Comparison of ENCODE assay signal across 22 cellular contexts in genomic region chr13:34369925-34370324, GRCh38.
"Had no signal": no experiment of that assay in that cellular context is flagged by ENCODE, and none has a peak within 500 bp of the region (broad histone marks: within the 10 kb centered on the region; RNA-seq: fewer than 3 reads in every experiment).

No MANE protein-coding gene starts in this region.

- ATAC-seq: effector memory CD8-positive, alpha-beta T cell; gastroesophageal sphincter; left colon; left ventricle myocardium superior; pancreas; psoas muscle; right lobe of liver; stimulated activated effector memory CD8-positive, alpha-beta T cell treated with anti-CD3 and anti-CD28 coated beads, Interleukin-12 subunit alpha, Interleukin-12 subunit beta, amount 100 ng/mL, for 72 hours; stimulated activated naive CD8-positive, alpha-beta T cell treated with anti-CD3 and anti-CD28 coated beads, Interleukin-15, Interleukin-2, amounts not matched to agents 100 U/mL and 50 U/mL, for 24 hours had no signal

- H3K27ac ChIP-seq: epithelial cell of prostate, esophagus squamous epithelium, gastroesophageal sphincter, pancreas, psoas muscle, right lobe of liver, tibial artery, upper lobe of left lung, uterus had no signal

- H3K27me3 ChIP-seq: esophagus squamous epithelium, gastroesophageal sphincter, pancreas, right lobe of liver, tibial artery, upper lobe of left lung, uterus had no signal

- H3K9me3 ChIP-seq: esophagus squamous epithelium, gastroesophageal sphincter, pancreas, psoas muscle, right lobe of liver, uterus had no signal

- H3K4me3 ChIP-seq: esophagus squamous epithelium, gastroesophageal sphincter, lung, pancreas, psoas muscle, right lobe of liver, tibial artery, upper lobe of left lung, uterus had no signal

- H3K36me3 ChIP-seq: esophagus squamous epithelium, gastroesophageal sphincter, pancreas, right lobe of liver, tibial artery, upper lobe of left lung, uterus had no signal

- H3K4me1 ChIP-seq: esophagus squamous epithelium, gastroesophageal sphincter, pancreas, psoas muscle, right lobe of liver, tibial artery, upper lobe of left lung, uterus had no signal

- DNase-seq: effector memory CD8-positive, alpha-beta T cell; esophagus squamous epithelium; glutamatergic neuron; left colon; left ventricle myocardium superior; mesendoderm; naive B cell; occipital lobe; pancreas; psoas muscle; retina; right lobe of liver; stimulated activated CD4-positive, alpha-beta T cell treated with anti-CD3 and anti-CD28 coated beads, Interleukin-4, amount 100 ng/mL, for 1 hour; stimulated activated CD8-positive, alpha-beta memory T cell treated with anti-CD3 and anti-CD28 coated beads, Interleukin-4, amount 100 ng/mL, for 48 hours; stimulated activated naive CD8-positive, alpha-beta T cell treated with anti-CD3 and anti-CD28 coated beads, Interleukin-15, Interleukin-2, amounts not matched to agents 100 U/mL and 50 U/mL, for 24 hours; tibial artery; upper lobe of left lung; uterus had no signal
